1 cellular context compared by ENCODE assay signal in the genomic region with DNA sequence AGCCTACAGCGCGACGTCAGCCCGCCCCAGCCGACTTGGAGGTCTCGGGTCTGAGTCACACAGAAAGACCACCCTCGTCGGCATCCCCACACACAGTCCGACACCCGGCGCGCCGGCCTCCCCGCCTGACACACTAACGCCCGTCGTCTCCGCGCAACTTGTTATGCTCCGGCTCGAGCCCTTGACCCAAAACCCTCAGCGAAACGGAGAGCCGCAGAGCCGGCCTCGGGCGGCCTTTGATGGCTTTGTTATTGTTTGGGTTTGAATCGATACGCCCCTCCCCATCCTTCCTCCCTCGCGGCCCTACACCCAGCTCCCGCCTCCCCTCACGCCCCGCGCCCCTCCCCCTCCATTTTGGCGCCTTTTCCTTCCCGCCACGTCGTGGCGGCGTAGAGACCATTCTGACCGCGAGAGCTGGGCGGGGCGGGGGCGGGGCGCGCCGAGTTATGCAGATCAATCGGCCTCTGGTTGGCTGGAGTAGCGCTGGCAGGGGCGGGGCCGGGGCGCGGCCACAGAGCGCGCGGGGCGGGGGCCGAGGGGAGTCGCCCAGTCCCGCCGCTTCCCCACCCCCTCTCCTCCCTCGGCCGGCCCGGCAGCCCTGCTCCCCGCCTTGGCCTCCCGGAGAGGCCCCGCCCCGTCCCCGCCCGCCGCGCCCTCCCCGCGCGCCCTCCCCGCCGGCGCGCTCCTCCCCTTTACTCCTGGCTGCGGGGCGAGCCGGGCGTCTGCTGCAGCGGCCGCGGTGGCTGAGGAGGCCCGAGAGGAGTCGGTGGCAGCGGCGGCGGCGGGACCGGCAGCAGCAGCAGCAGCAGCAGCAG.
A peak's percentile ranks its signal among the peaks of the same experiment; 100 is the strongest.
TF ChIP-seq lines count a peak whose summit lies in the region.

A gene (plus strand): TSS at position 695 of the 815 bp plus-strand sequence. CDS start 424 bp downstream, outside the sequence.

TF ChIP-seq in HepG2, 621 proteins besides CTCF, POLR2A, EP300 and RAD21 (continued from another document and continues in another):
- TF ChIP-seq NFKBIZ (CRISPR knock-in tag; IDR thresholded peaks at IDR 0.05) (peak; percentile 31; the same call in 1 of the 2 replicates), RBFOX2 (IDR thresholded peaks at IDR 0.05; ENCODE audit: low read depth, low read length) (peak; percentile 62), ZNF709 (CRISPR knock-in tag; IDR thresholded peaks at IDR 0.05) (peak; percentile 59), NFIC (IDR thresholded peaks at IDR 0.05; ENCODE audit: low read length) (peak; percentile 82), ZKSCAN1 (IDR thresholded peaks at IDR 0.05; ENCODE audit: low read length) (peak; percentile 19; the same call in 1 of the 2 replicates), NFE2 (CRISPR knock-in tag; IDR thresholded peaks at IDR 0.05) (no peak), KLF6 (CRISPR knock-in tag; IDR thresholded peaks at IDR 0.05) (no peak), ARNTL (CRISPR knock-in tag; IDR thresholded peaks at IDR 0.05) (peak; percentile 69), ZFP1 (CRISPR knock-in tag; IDR thresholded peaks at IDR 0.05) (peak; percentile 71; the same call in 1 of the 2 replicates), ZNF674 (CRISPR knock-in tag; IDR thresholded peaks at IDR 0.05; ENCODE audit: low read depth) (no peak), STAT5B (CRISPR knock-in tag; IDR thresholded peaks at IDR 0.05) (peak; percentile 38; the same call in 1 of the 2 replicates), ELF4 (CRISPR knock-in tag; IDR thresholded peaks at IDR 0.05; ENCODE audit: borderline replicate concordance) (peak; percentile 32; the same call in 1 of the 2 replicates), RNF2 (conservative IDR thresholded peaks at IDR 0.05; ENCODE audit: low read depth) (no peak; the same call in 1 of the 2 replicates), NFIB (CRISPR knock-in tag; IDR thresholded peaks at IDR 0.05; ENCODE audit: borderline replicate concordance) (no peak), SALL1 (CRISPR knock-in tag; IDR thresholded peaks at IDR 0.05) (peak; percentile 93), ZNF234 (CRISPR knock-in tag; conservative IDR thresholded peaks at IDR 0.05) (no peak; the same call in 1 of the 2 replicates), ZNF564 (CRISPR knock-in tag; IDR thresholded peaks at IDR 0.05) (0 out of 2 replicates have a peak, but pooled peaks have one; percentile 58), CEBPB (IDR thresholded peaks at IDR 0.05; ENCODE audit: borderline replicate concordance, low read depth, low read length) (no peak), ZNF616 (CRISPR knock-in tag; IDR thresholded peaks at IDR 0.05; ENCODE audit: low read depth) (0 out of 2 replicates have a peak, but pooled peaks have one; percentile 31), ZNF3 (CRISPR knock-in tag; IDR thresholded peaks at IDR 0.05) (0 out of 2 replicates have a peak, but pooled peaks have one; percentile 54), ZNF10 (CRISPR knock-in tag; IDR thresholded peaks at IDR 0.05; ENCODE audit: borderline replicate concordance, low read depth) (no peak), ZNF496 (CRISPR knock-in tag; IDR thresholded peaks at IDR 0.05; ENCODE audit: insufficient replicate concordance) (no peak), ZNF567 (CRISPR knock-in tag; IDR thresholded peaks at IDR 0.05; ENCODE audit: borderline replicate concordance) (no peak), SETDB1 (CRISPR knock-in tag; IDR thresholded peaks at IDR 0.05; ENCODE audit: borderline replicate concordance) (no peak), KLF9 (CRISPR knock-in tag; IDR thresholded peaks at IDR 0.05; ENCODE audit: low read depth) (peak; percentile 56; the same call in 1 of the 2 replicates), MTA1 (CRISPR knock-in tag; IDR thresholded peaks at IDR 0.05; ENCODE audit: borderline replicate concordance) (peak; percentile 49), FOXA3 (CRISPR knock-in tag; IDR thresholded peaks at IDR 0.05) (peak; percentile 79), IRF2 (CRISPR knock-in tag; IDR thresholded peaks at IDR 0.05) (peak; percentile 66; the same call in 1 of the 2 replicates), SAFB2 (CRISPR knock-in tag; IDR thresholded peaks at IDR 0.05; ENCODE audit: borderline replicate concordance, low read depth) (no peak; the same call in 1 of the 2 replicates)
- TF ChIP-seq, protein P1, sequence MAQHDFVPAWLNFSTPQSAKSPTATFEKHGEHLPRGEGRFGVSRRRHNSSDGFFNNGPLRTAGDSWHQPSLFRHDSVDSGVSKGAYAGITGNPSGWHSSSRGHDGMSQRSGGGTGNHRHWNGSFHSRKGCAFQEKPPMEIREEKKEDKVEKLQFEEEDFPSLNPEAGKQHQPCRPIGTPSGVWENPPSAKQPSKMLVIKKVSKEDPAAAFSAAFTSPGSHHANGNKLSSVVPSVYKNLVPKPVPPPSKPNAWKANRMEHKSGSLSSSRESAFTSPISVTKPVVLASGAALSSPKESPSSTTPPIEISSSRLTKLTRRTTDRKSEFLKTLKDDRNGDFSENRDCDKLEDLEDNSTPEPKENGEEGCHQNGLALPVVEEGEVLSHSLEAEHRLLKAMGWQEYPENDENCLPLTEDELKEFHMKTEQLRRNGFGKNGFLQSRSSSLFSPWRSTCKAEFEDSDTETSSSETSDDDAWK (CRISPR knock-in tag; IDR thresholded peaks at IDR 0.05): no peak
- TF ChIP-seq, protein P2, sequence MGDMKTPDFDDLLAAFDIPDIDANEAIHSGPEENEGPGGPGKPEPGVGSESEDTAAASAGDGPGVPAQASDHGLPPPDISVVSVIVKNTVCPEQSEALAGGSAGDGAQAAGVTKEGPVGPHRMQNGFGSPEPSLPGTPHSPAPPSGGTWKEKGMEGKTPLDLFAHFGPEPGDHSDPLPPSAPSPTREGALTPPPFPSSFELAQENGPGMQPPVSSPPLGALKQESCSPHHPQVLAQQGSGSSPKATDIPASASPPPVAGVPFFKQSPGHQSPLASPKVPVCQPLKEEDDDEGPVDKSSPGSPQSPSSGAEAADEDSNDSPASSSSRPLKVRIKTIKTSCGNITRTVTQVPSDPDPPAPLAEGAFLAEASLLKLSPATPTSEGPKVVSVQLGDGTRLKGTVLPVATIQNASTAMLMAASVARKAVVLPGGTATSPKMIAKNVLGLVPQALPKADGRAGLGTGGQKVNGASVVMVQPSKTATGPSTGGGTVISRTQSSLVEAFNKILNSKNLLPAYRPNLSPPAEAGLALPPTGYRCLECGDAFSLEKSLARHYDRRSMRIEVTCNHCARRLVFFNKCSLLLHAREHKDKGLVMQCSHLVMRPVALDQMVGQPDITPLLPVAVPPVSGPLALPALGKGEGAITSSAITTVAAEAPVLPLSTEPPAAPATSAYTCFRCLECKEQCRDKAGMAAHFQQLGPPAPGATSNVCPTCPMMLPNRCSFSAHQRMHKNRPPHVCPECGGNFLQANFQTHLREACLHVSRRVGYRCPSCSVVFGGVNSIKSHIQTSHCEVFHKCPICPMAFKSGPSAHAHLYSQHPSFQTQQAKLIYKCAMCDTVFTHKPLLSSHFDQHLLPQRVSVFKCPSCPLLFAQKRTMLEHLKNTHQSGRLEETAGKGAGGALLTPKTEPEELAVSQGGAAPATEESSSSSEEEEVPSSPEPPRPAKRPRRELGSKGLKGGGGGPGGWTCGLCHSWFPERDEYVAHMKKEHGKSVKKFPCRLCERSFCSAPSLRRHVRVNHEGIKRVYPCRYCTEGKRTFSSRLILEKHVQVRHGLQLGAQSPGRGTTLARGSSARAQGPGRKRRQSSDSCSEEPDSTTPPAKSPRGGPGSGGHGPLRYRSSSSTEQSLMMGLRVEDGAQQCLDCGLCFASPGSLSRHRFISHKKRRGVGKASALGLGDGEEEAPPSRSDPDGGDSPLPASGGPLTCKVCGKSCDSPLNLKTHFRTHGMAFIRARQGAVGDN (CRISPR knock-in tag; IDR thresholded peaks at IDR 0.05): peak; percentile 91
- TF ChIP-seq, protein P3, sequence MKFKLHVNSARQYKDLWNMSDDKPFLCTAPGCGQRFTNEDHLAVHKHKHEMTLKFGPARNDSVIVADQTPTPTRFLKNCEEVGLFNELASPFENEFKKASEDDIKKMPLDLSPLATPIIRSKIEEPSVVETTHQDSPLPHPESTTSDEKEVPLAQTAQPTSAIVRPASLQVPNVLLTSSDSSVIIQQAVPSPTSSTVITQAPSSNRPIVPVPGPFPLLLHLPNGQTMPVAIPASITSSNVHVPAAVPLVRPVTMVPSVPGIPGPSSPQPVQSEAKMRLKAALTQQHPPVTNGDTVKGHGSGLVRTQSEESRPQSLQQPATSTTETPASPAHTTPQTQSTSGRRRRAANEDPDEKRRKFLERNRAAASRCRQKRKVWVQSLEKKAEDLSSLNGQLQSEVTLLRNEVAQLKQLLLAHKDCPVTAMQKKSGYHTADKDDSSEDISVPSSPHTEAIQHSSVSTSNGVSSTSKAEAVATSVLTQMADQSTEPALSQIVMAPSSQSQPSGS (CRISPR knock-in tag; IDR thresholded peaks at IDR 0.05): peak; percentile 77; the same call in 1 of the 2 replicates
- TF ChIP-seq, protein P4, sequence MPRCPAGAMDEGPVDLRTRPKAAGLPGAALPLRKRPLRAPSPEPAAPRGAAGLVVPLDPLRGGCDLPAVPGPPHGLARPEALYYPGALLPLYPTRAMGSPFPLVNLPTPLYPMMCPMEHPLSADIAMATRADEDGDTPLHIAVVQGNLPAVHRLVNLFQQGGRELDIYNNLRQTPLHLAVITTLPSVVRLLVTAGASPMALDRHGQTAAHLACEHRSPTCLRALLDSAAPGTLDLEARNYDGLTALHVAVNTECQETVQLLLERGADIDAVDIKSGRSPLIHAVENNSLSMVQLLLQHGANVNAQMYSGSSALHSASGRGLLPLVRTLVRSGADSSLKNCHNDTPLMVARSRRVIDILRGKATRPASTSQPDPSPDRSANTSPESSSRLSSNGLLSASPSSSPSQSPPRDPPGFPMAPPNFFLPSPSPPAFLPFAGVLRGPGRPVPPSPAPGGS (CRISPR knock-in tag; IDR thresholded peaks at IDR 0.05): no peak
- TF ChIP-seq, protein P5, sequence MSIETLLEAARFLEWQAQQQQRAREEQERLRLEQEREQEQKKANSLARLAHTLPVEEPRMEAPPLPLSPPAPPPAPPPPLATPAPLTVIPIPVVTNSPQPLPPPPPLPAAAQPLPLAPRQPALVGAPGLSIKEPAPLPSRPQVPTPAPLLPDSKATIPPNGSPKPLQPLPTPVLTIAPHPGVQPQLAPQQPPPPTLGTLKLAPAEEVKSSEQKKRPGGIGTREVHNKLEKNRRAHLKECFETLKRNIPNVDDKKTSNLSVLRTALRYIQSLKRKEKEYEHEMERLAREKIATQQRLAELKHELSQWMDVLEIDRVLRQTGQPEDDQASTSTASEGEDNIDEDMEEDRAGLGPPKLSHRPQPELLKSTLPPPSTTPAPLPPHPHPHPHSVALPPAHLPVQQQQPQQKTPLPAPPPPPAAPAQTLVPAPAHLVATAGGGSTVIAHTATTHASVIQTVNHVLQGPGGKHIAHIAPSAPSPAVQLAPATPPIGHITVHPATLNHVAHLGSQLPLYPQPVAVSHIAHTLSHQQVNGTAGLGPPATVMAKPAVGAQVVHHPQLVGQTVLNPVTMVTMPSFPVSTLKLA (IDR thresholded peaks at IDR 0.05): peak; percentile 66
- TF ChIP-seq, protein P6, sequence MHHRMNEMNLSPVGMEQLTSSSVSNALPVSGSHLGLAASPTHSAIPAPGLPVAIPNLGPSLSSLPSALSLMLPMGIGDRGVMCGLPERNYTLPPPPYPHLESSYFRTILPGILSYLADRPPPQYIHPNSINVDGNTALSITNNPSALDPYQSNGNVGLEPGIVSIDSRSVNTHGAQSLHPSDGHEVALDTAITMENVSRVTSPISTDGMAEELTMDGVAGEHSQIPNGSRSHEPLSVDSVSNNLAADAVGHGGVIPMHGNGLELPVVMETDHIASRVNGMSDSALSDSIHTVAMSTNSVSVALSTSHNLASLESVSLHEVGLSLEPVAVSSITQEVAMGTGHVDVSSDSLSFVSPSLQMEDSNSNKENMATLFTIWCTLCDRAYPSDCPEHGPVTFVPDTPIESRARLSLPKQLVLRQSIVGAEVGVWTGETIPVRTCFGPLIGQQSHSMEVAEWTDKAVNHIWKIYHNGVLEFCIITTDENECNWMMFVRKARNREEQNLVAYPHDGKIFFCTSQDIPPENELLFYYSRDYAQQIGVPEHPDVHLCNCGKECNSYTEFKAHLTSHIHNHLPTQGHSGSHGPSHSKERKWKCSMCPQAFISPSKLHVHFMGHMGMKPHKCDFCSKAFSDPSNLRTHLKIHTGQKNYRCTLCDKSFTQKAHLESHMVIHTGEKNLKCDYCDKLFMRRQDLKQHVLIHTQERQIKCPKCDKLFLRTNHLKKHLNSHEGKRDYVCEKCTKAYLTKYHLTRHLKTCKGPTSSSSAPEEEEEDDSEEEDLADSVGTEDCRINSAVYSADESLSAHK (CRISPR knock-in tag; IDR thresholded peaks at IDR 0.05; ENCODE audit: borderline replicate concordance): no peak
- TF ChIP-seq, protein P7, sequence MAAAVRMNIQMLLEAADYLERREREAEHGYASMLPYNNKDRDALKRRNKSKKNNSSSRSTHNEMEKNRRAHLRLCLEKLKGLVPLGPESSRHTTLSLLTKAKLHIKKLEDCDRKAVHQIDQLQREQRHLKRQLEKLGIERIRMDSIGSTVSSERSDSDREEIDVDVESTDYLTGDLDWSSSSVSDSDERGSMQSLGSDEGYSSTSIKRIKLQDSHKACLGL (CRISPR knock-in tag; IDR thresholded peaks at IDR 0.05): peak; percentile 89
- TF ChIP-seq, protein P8, sequence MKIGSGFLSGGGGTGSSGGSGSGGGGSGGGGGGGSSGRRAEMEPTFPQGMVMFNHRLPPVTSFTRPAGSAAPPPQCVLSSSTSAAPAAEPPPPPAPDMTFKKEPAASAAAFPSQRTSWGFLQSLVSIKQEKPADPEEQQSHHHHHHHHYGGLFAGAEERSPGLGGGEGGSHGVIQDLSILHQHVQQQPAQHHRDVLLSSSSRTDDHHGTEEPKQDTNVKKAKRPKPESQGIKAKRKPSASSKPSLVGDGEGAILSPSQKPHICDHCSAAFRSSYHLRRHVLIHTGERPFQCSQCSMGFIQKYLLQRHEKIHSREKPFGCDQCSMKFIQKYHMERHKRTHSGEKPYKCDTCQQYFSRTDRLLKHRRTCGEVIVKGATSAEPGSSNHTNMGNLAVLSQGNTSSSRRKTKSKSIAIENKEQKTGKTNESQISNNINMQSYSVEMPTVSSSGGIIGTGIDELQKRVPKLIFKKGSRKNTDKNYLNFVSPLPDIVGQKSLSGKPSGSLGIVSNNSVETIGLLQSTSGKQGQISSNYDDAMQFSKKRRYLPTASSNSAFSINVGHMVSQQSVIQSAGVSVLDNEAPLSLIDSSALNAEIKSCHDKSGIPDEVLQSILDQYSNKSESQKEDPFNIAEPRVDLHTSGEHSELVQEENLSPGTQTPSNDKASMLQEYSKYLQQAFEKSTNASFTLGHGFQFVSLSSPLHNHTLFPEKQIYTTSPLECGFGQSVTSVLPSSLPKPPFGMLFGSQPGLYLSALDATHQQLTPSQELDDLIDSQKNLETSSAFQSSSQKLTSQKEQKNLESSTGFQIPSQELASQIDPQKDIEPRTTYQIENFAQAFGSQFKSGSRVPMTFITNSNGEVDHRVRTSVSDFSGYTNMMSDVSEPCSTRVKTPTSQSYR (CRISPR knock-in tag; IDR thresholded peaks at IDR 0.05; ENCODE audit: borderline replicate concordance): peak; percentile 98
- TF ChIP-seq, protein P9, sequence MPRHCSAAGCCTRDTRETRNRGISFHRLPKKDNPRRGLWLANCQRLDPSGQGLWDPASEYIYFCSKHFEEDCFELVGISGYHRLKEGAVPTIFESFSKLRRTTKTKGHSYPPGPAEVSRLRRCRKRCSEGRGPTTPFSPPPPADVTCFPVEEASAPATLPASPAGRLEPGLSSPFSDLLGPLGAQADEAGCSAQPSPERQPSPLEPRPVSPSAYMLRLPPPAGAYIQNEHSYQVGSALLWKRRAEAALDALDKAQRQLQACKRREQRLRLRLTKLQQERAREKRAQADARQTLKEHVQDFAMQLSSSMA (CRISPR knock-in tag; IDR thresholded peaks at IDR 0.05): no peak
- TF ChIP-seq, protein P10, sequence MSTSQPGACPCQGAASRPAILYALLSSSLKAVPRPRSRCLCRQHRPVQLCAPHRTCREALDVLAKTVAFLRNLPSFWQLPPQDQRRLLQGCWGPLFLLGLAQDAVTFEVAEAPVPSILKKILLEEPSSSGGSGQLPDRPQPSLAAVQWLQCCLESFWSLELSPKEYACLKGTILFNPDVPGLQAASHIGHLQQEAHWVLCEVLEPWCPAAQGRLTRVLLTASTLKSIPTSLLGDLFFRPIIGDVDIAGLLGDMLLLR (CRISPR knock-in tag; IDR thresholded peaks at IDR 0.05): peak; percentile 55; the same call in 1 of the 2 replicates
